In the genomic region with DNA sequence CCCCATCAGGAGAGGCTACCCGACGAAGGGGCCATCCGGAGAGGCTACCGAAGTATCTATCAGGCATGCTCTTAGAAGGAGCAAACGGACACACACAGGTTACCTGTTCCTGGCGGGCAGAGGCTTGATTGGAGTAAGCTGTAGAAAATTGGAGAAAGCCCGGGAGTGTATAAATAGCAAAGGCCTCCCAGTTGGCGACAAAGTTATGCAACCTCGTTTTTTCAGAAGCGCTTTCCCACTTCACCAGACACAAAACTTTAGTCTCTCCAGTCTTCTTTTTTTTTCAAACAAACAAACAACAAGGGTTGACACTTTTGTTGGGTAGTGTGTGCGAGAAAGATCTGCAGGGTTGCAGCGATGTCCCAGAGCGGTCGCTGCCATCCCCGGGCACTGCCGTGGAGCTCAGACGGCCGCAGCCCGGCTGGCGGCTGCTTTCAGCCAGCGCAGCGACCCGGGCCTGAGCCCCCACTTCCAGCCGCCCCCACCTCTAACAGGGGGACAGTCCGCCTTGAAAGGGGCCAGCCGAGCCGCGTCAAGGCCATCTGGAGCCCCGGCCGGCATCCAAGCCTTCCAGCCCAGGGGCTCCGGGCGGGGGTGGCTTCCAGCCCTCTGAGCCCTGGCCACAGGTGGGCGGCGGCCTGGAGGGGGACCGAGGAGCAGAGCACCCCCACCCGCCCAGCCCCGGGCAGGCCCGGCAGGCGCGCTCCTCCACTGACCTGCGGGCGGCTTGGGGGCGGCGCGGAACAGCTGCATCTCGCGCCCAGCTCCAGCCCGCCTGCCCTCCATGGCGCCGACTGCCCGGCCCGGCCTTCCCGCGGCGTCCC, we compare ENCODE assay signal across 7 cellular contexts. TPM values are rescaled to one million over a fixed set of nuclear protein-coding genes. Genes with fewer than 3 reads are reported as not detected.
A peak's percentile ranks its signal among the peaks of the same experiment; 100 is the strongest.
DNase-seq lines count a peak whose midpoint lies in the region; ATAC-seq, FAIRE-seq and TF ChIP-seq lines count a peak whose summit lies in the region.

No MANE protein-coding gene starts in this region.

- no peak for TF ChIP-seq POLR2A in GM12892 (IDR thresholded peaks at IDR 0.05; ENCODE audit: low read depth, low read length)

- H3K27ac ChIP-seq in kidney (ENCODE audit: low read depth in 2 of 2, low read length in 2 of 2): no peak overlapping the region

- peaks cover 56% of the 10 kb centered on the region for H3K27me3 Mint-ChIP-seq in activated naive CD8-positive, alpha-beta T cell treated with anti-CD3 and anti-CD28 coated beads, Interleukin-2, amount 50 U/mL, for 24 hours
- peaks cover 75% of the 10 kb centered on the region for H3K27me3 Mint-ChIP-seq in stimulated activated naive CD8-positive, alpha-beta T cell treated with anti-CD3 and anti-CD28 coated beads, Interleukin-15, amount 100 ng/mL, for 72 hours

- peak overlapping the region; percentile 57 to 63 for H3K4me3 ChIP-seq in kidney (ENCODE audit: low read length in 2 of 2)

- no peaks in the 10 kb centered on the region for H3K9me3 ChIP-seq in kidney (ENCODE audit: control insufficient read depth in 1 of 2, low read length in 2 of 2)

- no peaks in the 10 kb centered on the region for H3K36me3 ChIP-seq in kidney (ENCODE audit: control insufficient read depth in 1 of 2, insufficient read depth in 2 of 2, low read length in 2 of 2)

- no peaks in the 10 kb centered on the region for H3K36me3 Mint-ChIP-seq in activated naive CD8-positive, alpha-beta T cell treated with anti-CD3 and anti-CD28 coated beads, Interleukin-2, amount 50 U/mL, for 24 hours (ENCODE audit: low read depth)

- no peak for TF ChIP-seq CTCF in kidney (IDR thresholded peaks at IDR 0.05; ENCODE audit: borderline replicate concordance, extremely low read depth, insufficient read depth)

- H3K9me3 Mint-ChIP-seq in activated naive CD8-positive, alpha-beta T cell treated with anti-CD3 and anti-CD28 coated beads, Interleukin-2, amount 50 U/mL, for 24 hours: no peaks in the 10 kb centered on the region
- no peaks in the 10 kb centered on the region for H3K9me3 Mint-ChIP-seq in stimulated activated naive CD8-positive, alpha-beta T cell treated with anti-CD3 and anti-CD28 coated beads, Interleukin-15, amount 100 ng/mL, for 72 hours

- H3K4me3 Mint-ChIP-seq in activated naive CD8-positive, alpha-beta T cell treated with anti-CD3 and anti-CD28 coated beads, Interleukin-2, amount 50 U/mL, for 24 hours: peak overlapping the region; percentile 54
- H3K4me3 Mint-ChIP-seq in stimulated activated naive CD8-positive, alpha-beta T cell treated with anti-CD3 and anti-CD28 coated beads, Interleukin-15, amount 100 ng/mL, for 72 hours: peak overlapping the region; percentile 57 to 82

- ATAC-seq in GM21447 (IDR thresholded peaks at IDR 0.05; ENCODE audit: unreplicated experiment): peak; percentile 56
- ATAC-seq in activated naive CD8-positive, alpha-beta T cell treated with anti-CD3 and anti-CD28 coated beads, Interleukin-2, amount 50 U/mL, for 24 hours: peak; percentile 58
- ATAC-seq in stimulated activated naive CD8-positive, alpha-beta T cell treated with anti-CD3 and anti-CD28 coated beads, Interleukin-15, amount 100 ng/mL, for 72 hours: peak; percentile 75

- intact Hi-C loops in kidney (cut with DNase I): no loop called here

- FAIRE-seq in GM12892 (lab: Jason Lieb, UNC) (no peak), kidney (lab: Jason Lieb, UNC) (no peak)

- H3K27ac Mint-ChIP-seq in activated naive CD8-positive, alpha-beta T cell treated with anti-CD3 and anti-CD28 coated beads, Interleukin-2, amount 50 U/mL, for 24 hours: no peak overlapping the region
- no peak overlapping the region for H3K27ac Mint-ChIP-seq in stimulated activated naive CD8-positive, alpha-beta T cell treated with anti-CD3 and anti-CD28 coated beads, Interleukin-15, amount 100 ng/mL, for 72 hours

- peaks cover 19% of the 10 kb centered on the region for H3K4me1 Mint-ChIP-seq in activated naive CD8-positive, alpha-beta T cell treated with anti-CD3 and anti-CD28 coated beads, Interleukin-2, amount 50 U/mL, for 24 hours
- H3K4me1 Mint-ChIP-seq in stimulated activated naive CD8-positive, alpha-beta T cell treated with anti-CD3 and anti-CD28 coated beads, Interleukin-15, amount 100 ng/mL, for 72 hours: peaks cover 28% of the 10 kb centered on the region

- DNase-seq in GM12892 (ENCODE audit: insufficient read length) (peak; percentile 33), HPDE6-E6E7 (ENCODE audit: extremely low spot score) (peak; percentile 5), kidney (peak; percentile 68), hypothalamus (lab: John Stamatoyannopoulos, UW) (no peak)
- DNase-seq in activated naive CD8-positive, alpha-beta T cell treated with anti-CD3 and anti-CD28 coated beads, Interleukin-2, amount 50 U/mL, for 24 hours: peak; percentile 11
- peak; percentile 15 to 33 for DNase-seq in stimulated activated naive CD8-positive, alpha-beta T cell treated with anti-CD3 and anti-CD28 coated beads, Interleukin-15, amount 100 ng/mL, for 72 hours

- H3K4me1 ChIP-seq in kidney (ENCODE audit: control insufficient read depth in 1 of 2, insufficient read depth in 1 of 2, low read depth in 1 of 2, low read length in 2 of 2): no peaks in the 10 kb centered on the region

- peak overlapping the region in 1 of 2 donors; percentile 4 for H3K9ac ChIP-seq in kidney (ENCODE audit: low read length in 2 of 2)

RNA-seq across cellular contexts. Expression of a gene that starts 0.6 kb away (rescaled TPM):
- polyA plus RNA-seq in GM12892 (2012; ENCODE audit: missing spikeins): 4.1 TPM
- 3.1 TPM for total RNA-seq in kidney
- 7.8 TPM for polyA plus RNA-seq in kidney (ENCODE audit: insufficient read depth, low read depth, low replicate concordance)

RNA-seq across cellular contexts. Expression of a gene that starts 50.8 kb away (rescaled TPM):
- 119 TPM for polyA plus RNA-seq in GM12892 (2012; ENCODE audit: missing spikeins)
- 3.1 TPM for total RNA-seq in kidney
- 0.56 TPM for polyA plus RNA-seq in kidney (ENCODE audit: insufficient read depth, low read depth, low replicate concordance)

Comparison
In these comparisons a context has a peak if more than half of its experiments do, and no peak if none do; other contexts are left out.
1. DNase-seq: peak in GM12892 (single experiment), HPDE6-E6E7 (single experiment), activated naive CD8-positive, alpha-beta T cell treated with anti-CD3 and anti-CD28 coated beads, Interleukin-2, amount 50 U/mL, for 24 hours (single experiment), kidney (single experiment) and stimulated activated naive CD8-positive, alpha-beta T cell treated with anti-CD3 and anti-CD28 coated beads, Interleukin-15, amount 100 ng/mL, for 72 hours (2 of 2); none in hypothalamus (0 of 51).
2. Peak in every context shown above with its lines, with median percentiles within 50 percentile points of each other: ATAC-seq.